13 cellular contexts compared by ENCODE assay signal in the genomic region with DNA sequence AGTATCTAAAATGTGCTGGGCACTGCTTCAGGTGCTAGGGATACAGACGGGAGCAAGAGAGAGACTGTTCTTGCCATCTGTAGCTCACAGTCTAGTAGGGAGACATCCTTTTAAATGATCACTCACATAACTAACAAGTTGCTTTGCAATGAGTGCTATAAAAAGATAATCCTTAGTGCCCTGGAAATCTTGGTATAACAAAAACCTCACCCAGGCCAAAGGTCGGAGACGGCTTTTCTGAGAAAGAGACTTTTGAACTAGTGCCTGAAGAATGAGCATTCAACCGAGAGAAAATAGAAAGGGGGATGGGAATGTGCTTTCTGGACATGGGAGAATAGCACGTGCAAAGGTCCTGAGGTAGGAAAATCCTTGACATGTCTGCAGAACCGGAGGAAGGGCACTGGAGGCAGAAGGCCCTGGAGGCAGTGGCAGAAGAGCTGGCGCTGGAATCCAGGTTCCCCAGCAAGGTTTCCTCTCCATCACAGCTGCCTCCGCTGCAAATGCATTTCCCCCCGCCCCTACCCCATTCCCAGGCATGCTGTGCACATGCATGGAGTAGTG.
"Had no signal": no experiment of that assay in that cellular context is flagged by ENCODE, and none has a peak within 500 bp of the region (broad histone marks: within the 10 kb centered on the region; RNA-seq: fewer than 3 reads in every experiment).

No MANE protein-coding gene starts in this region.

- ATAC-seq: gastroesophageal sphincter; lower lobe of right lung; naive thymus-derived CD4-positive, alpha-beta T cell; sciatic nerve had no signal

- DNase-seq: dermis blood vessel endothelial cell; esophagus squamous epithelium; foreskin fibroblast; glutamatergic neuron; islet precursor cell; left ventricle myocardium inferior; lower lobe of right lung; naive thymus-derived CD4-positive, alpha-beta T cell; nephron progenitor cell; stimulated activated CD4-positive, alpha-beta T cell treated with anti-CD3 and anti-CD28 coated beads, Interleukin-12 subunit alpha, Interleukin-12 subunit beta, amount 100 ng/mL, for 4 hours had no signal

- H3K4me1 ChIP-seq: gastroesophageal sphincter, left ventricle myocardium inferior, lower lobe of right lung, tibial nerve had no signal

- H3K36me3 ChIP-seq: esophagus squamous epithelium, gastroesophageal sphincter, left ventricle myocardium inferior, lower lobe of right lung, tibial nerve had no signal

- H3K27me3 ChIP-seq: gastroesophageal sphincter, tibial nerve had no signal

- H3K9me3 ChIP-seq: esophagus squamous epithelium, gastroesophageal sphincter, left ventricle myocardium inferior, lower lobe of right lung, tibial nerve had no signal

- H3K4me3 ChIP-seq: esophagus squamous epithelium, gastroesophageal sphincter, left ventricle myocardium inferior, lower lobe of right lung, tibial nerve had no signal

- H3K27ac ChIP-seq: esophagus squamous epithelium, gastroesophageal sphincter, left ventricle myocardium inferior, lower lobe of right lung had no signal
